10 cellular contexts compared by ENCODE assay signal in genomic region chr10:61939575-61940301, GRCh38. TPM values are rescaled to one million over a fixed set of nuclear protein-coding genes. Genes with fewer than 3 reads are reported as not detected.
DNase-seq lines count a peak whose midpoint lies in the region; ATAC-seq and TF ChIP-seq lines count a peak whose summit lies in the region.
"Had no signal": no experiment of that assay in that cellular context is flagged by ENCODE, and none has a peak within 500 bp of the region (broad histone marks: within the 10 kb centered on the region; RNA-seq: fewer than 3 reads in every experiment).

No MANE protein-coding gene starts in this region.

- H3K9ac ChIP-seq in colonic mucosa (ENCODE audit: low read depth in 2 of 2, low read length in 2 of 2) (no peak overlapping the region), H9 (ENCODE audit: extremely low read depth, insufficient read length, low read length) (no peak overlapping the region)

- H3K27ac Mint-ChIP-seq in Calu3 (ENCODE audit: unreplicated experiment) = peak overlapping the region; percentile 20
- H3K27ac Mint-ChIP-seq in H9 = no peak overlapping the region
- H3K27ac Mint-ChIP-seq: progenitor cell of endocrine pancreas had no signal

- H3K4me3 ChIP-seq in Panc1 (ENCODE audit: low read depth in 2 of 2, low read length in 2 of 2) (no peak overlapping the region), colonic mucosa (no peak overlapping the region)

- TF ChIP-seq CTCF in Calu3 (IDR thresholded peaks at IDR 0.05; ENCODE audit: unreplicated experiment) (no peak), Panc1 (IDR thresholded peaks at IDR 0.05) (no peak), colonic mucosa (IDR thresholded peaks at IDR 0.05) (no peak), H9 (conservative IDR thresholded peaks at IDR 0.05) (no peak)

- no peak overlapping the region for H2AK5ac ChIP-seq in H9 (ENCODE audit: insufficient read length, low read length)

- H3K9me3 Mint-ChIP-seq in Calu3 (ENCODE audit: low read depth, unreplicated experiment) (no peaks in the 10 kb centered on the region), H9 (no peaks in the 10 kb centered on the region)

- H3K4ac ChIP-seq in H9 (ENCODE audit: low read depth, low read length) = no peak overlapping the region

- ATAC-seq in Panc1 (peak; percentile 66), HG02938 (IDR thresholded peaks at IDR 0.05; ENCODE audit: unreplicated experiment) (no peak), left colon (no peak)

- no peak overlapping the region for H3T11ph ChIP-seq in H9 (ENCODE audit: low read length)

- intact Hi-C loops in Calu3 (cut with micrococcal nuclease; ENCODE audit: unreplicated experiment) (loop anchor here (5.0 kb wide), 2 partner anchors 53 to 177 kb away; no protein-coding TSS in a partner anchor), Panc1 (cut with micrococcal nuclease; ENCODE audit: unreplicated experiment) (no loop called here), colonic mucosa (cut with DNase I) (no loop called here), left colon (cut with DNase I, micrococcal nuclease) (no loop called here)

- H2BK12ac ChIP-seq in H9 (ENCODE audit: insufficient read length, low read depth, low read length) = no peak overlapping the region

- H3K79me2 ChIP-seq in H9 (ENCODE audit: insufficient read depth, low read length) = no peaks in the 10 kb centered on the region

- DNase-seq in Calu3 (no peak), Panc1 (ENCODE audit: low read depth, low spot score) (peak; percentile 63), colonic mucosa (no peak), renal cortical epithelial cell (ENCODE audit: low read depth) (peak; percentile 84), SKM-1 treated with dmso at 0.1 percent for 144 hours (lab: John Stamatoyannopoulos, UW; ENCODE audit: unreplicated experiment) (no peak), H9 (no peak), left colon (no peak)
- DNase-seq: activated gamma-delta T cell had no signal

- H3K27me3 ChIP-seq in Panc1 (ENCODE audit: control insufficient read depth, insufficient read depth, low read length) (no peaks in the 10 kb centered on the region), colonic mucosa (no peaks in the 10 kb centered on the region), H9 (ENCODE audit: insufficient read depth, low read length) (no peaks in the 10 kb centered on the region)

- peaks cover 15% of the 10 kb centered on the region for H3K36me3 Mint-ChIP-seq in Calu3 (ENCODE audit: insufficient read depth, unreplicated experiment)
- no peaks in the 10 kb centered on the region for H3K36me3 Mint-ChIP-seq in H9 (ENCODE audit: insufficient read depth in 1 of 3, low read depth in 3 of 3)

- no peak overlapping the region for H4K8ac ChIP-seq in H9 (replicated peaks; ENCODE audit: insufficient read length, low read depth, low read length)

- no CpG with 5 or more reads among the region's 3 CpGs for WGBS in H9 (ENCODE audit: extremely low coverage, insufficient read length, low lambda C conversion rate)

- H3K18ac ChIP-seq in H9 (ENCODE audit: insufficient read length, low read depth, low read length) = no peak overlapping the region

- H2BK20ac ChIP-seq in H9 (ENCODE audit: low read depth, low read length, poor library complexity, severe bottlenecking) = no peak overlapping the region

- H2AFZ ChIP-seq in H9 (ENCODE audit: low read length) = no peak overlapping the region

- H3K14ac ChIP-seq in H9 (ENCODE audit: insufficient read depth, low read length) = no peak overlapping the region

- H4K20me1 ChIP-seq in H9 (ENCODE audit: control insufficient read depth, insufficient read depth, insufficient read length) = no peaks in the 10 kb centered on the region

- POLR2A ChIA-PET in Panc1 (lab: Charles Lee) = interaction anchor here (0.6 kb wide), 1 partner anchor 305 kb away, joined by 11 read pairs; no protein-coding TSS in a partner anchor

- in situ Hi-C loops in Panc1 (cut with HindIII; ENCODE audit: low pct_unique_long_range_greater_than_20kb, low sequenced_read_pairs) = no loop called here

- H3K4me1 Mint-ChIP-seq in Calu3 (ENCODE audit: low read depth, unreplicated experiment) = peaks cover 69% of the 10 kb centered on the region
- H3K4me1 Mint-ChIP-seq in H9 = peaks cover 0 to 6% of the 10 kb centered on the region in 2 experiments; a peak in 2 of 4 replicates

- H3K9me3 ChIP-seq in Panc1 (ENCODE audit: control insufficient read depth, insufficient read depth, low read depth, low read length) = no peaks in the 10 kb centered on the region
- H3K9me3 ChIP-seq in colonic mucosa = no peaks in the 10 kb centered on the region
- H3K9me3 ChIP-seq in H9 (ENCODE audit: control insufficient read depth, low read depth, low read length) = no peaks in the 10 kb centered on the region

- H3K27ac ChIP-seq in Panc1 (ENCODE audit: low read length) = peak overlapping the region; percentile 75
- H3K27ac ChIP-seq in colonic mucosa = peak overlapping the region; percentile 41
- H3K27ac ChIP-seq in H9 (ENCODE audit: insufficient read length, low read depth, low read length) = no peak overlapping the region

- H3K23ac ChIP-seq in H9 (ENCODE audit: insufficient read length, low read depth, low read length) = no peak overlapping the region

- H3K79me1 ChIP-seq in H9 (ENCODE audit: insufficient read depth, low read depth, low read length, poor library complexity, severe bottlenecking) = no peaks in the 10 kb centered on the region

- H3K4me3 Mint-ChIP-seq in Calu3 (ENCODE audit: low read depth, unreplicated experiment) (no peak overlapping the region), H9 (no peak overlapping the region)

- H4K91ac ChIP-seq in H9 (ENCODE audit: insufficient read length, low read depth, low read length) = no peak overlapping the region

- no peaks in the 10 kb centered on the region for H3K23me2 ChIP-seq in H9 (ENCODE audit: insufficient read length, low read depth, low read length, poor library complexity, severe bottlenecking)

- no peak overlapping the region for H2BK15ac ChIP-seq in H9 (ENCODE audit: low read depth, low read length)

- no peak overlapping the region for H2BK120ac ChIP-seq in H9 (ENCODE audit: low read depth, low read length, poor library complexity, severe bottlenecking)

- peaks cover 83% of the 10 kb centered on the region for H3K4me1 ChIP-seq in Panc1 (ENCODE audit: control insufficient read depth, insufficient read depth, low read length)
- H3K4me1 ChIP-seq in colonic mucosa = peaks cover 5% of the 10 kb centered on the region
- no peaks in the 10 kb centered on the region for H3K4me1 ChIP-seq in H9 (ENCODE audit: insufficient read depth, low read length)

- H4K5ac ChIP-seq in H9 (ENCODE audit: insufficient read length, low read depth, low read length) = no peak overlapping the region

- CTCF ChIA-PET in Calu3 (lab: Charles Lee) (interaction anchor here (0.9 to 1.7 kb wide), 3 partner anchors 43 to 99 kb away, joined by 3 to 6 read pairs (median 4); no protein-coding TSS in a partner anchor), Panc1 (lab: Charles Lee) (interaction anchor here (0.6 to 0.9 kb wide), 2 partner anchors 33 to 332 kb away, joined by 3 to 5 read pairs; no protein-coding TSS in a partner anchor)

- H3K27me3 Mint-ChIP-seq in Calu3 (ENCODE audit: unreplicated experiment) = no peaks in the 10 kb centered on the region
- no peaks in the 10 kb centered on the region for H3K27me3 Mint-ChIP-seq in H9 (ENCODE audit: low read depth)

- H3K56ac ChIP-seq in H9 (ENCODE audit: insufficient read length, low read depth, low read length) = no peak overlapping the region

- H3K36me3 ChIP-seq in Panc1 (ENCODE audit: control insufficient read depth, insufficient read depth, low read length) (no peaks in the 10 kb centered on the region; the same call in 1 of the 2 replicates), colonic mucosa (no peaks in the 10 kb centered on the region)

- H3K4me2 ChIP-seq in H9 (ENCODE audit: insufficient read depth, insufficient read length, low read length) = no peak overlapping the region

- H2BK5ac ChIP-seq in H9 (ENCODE audit: insufficient read length, low read length) = no peak overlapping the region

- no TSS peak for BruUV-seq in Calu3 (replicated peaks; lab: Mats Ljungman, UMichigan)
- no TSS peak for BruUV-seq in Panc1 (replicated peaks; lab: Mats Ljungman, UMichigan)

RNA-seq across cellular contexts. Expression of gene ARID5B, which starts 38.2 kb away (rescaled TPM):
- total RNA-seq in Calu3 (2022) (9.5 and 10.0 TPM in 2 replicates), Panc1 (2021; ENCODE audit: unreplicated experiment) (22.7 TPM), colonic mucosa (10 to 100 TPM; 18.8 to 27.2 TPM), renal cortical epithelial cell (12.2 and 53.9 TPM in 2 replicates), H9 (2021) (0.04 and 0.11 TPM in 2 replicates), left colon (10 to 100 TPM; 20.0 to 20.5 TPM)
- polyA plus RNA-seq in Panc1 (2012; ENCODE audit: insufficient read length) = 7.6 TPM

Comparison
In these comparisons a context has a peak if more than half of its experiments do, and no peak if none do; other contexts are left out.
1. DNase-seq: peak in Panc1 (single experiment) and renal cortical epithelial cell (single experiment); none in Calu3 (single experiment), colonic mucosa (single experiment), SKM-1 treated with dmso at 0.1 percent for 144 hours (single experiment), H9 (single experiment) and left colon (0 of 2).